ENCODE assay signal across 20 cellular contexts in genomic region chr4:166341992-166342391, GRCh38.
"Had no signal": no experiment of that assay in that cellular context is flagged by ENCODE, and none has a peak within 500 bp of the region (broad histone marks: within the 10 kb centered on the region; RNA-seq: fewer than 3 reads in every experiment).

No MANE protein-coding gene starts in this region.

- H3K4me1 ChIP-seq: foreskin keratinocyte, neural progenitor cell, pancreas had no signal

- H3K4me3 ChIP-seq: lung, neural progenitor cell, pancreas had no signal

- H3K4me1 Mint-ChIP-seq: endodermal cell, neural progenitor cell had no signal

- DNase-seq: effector CD4-positive, alpha-beta T cell; endodermal cell; erythroblast; foreskin keratinocyte; hippocampal formation; left colon; left ventricle myocardium superior; mesenchymal stem cell; midbrain; nucleus accumbens; pancreas; right cardiac atrium; small intestine; stimulated activated CD4-positive, alpha-beta T cell treated with anti-CD3 and anti-CD28 coated beads, Interleukin-12 subunit alpha, Interleukin-12 subunit beta, amount 100 ng/mL, for 4 hours; stimulated activated naive CD4-positive, alpha-beta T cell had no signal

- H2AFZ ChIP-seq: neural progenitor cell had no signal

- H3K27me3 ChIP-seq: foreskin keratinocyte, neural progenitor cell, pancreas had no signal

- H3K36me3 Mint-ChIP-seq: natural killer cell treated with Interleukin-12 subunit alpha and Interleukin-12 subunit beta and Interleukin-15 and Interleukin-18, amount 100 ng/mL, for 72 hours; neural progenitor cell; type B pancreatic cell had no signal

- H3K4me3 Mint-ChIP-seq: endodermal cell; natural killer cell treated with Interleukin-12 subunit alpha and Interleukin-12 subunit beta and Interleukin-15 and Interleukin-18, amount 100 ng/mL, for 72 hours; neural progenitor cell; type B pancreatic cell had no signal

- H3K27ac ChIP-seq: foreskin keratinocyte, neural progenitor cell, pancreas had no signal

- H3K27ac Mint-ChIP-seq: endodermal cell; natural killer cell treated with Interleukin-12 subunit alpha and Interleukin-12 subunit beta and Interleukin-15 and Interleukin-18, amount 100 ng/mL, for 72 hours; neural progenitor cell; progenitor cell of endocrine pancreas; type B pancreatic cell had no signal

- ATAC-seq: foreskin keratinocyte; left colon; left ventricle myocardium superior; natural killer cell treated with Interleukin-12 subunit alpha and Interleukin-12 subunit beta and Interleukin-15 and Interleukin-18, amount 100 ng/mL, for 72 hours; pancreas; right cardiac atrium had no signal

- H3K9me3 ChIP-seq: pancreas had no signal

- H3K36me3 ChIP-seq: neural progenitor cell, pancreas had no signal

- H3K9me3 Mint-ChIP-seq: endodermal cell, neural progenitor cell, type B pancreatic cell had no signal

- H3K27me3 Mint-ChIP-seq: natural killer cell treated with Interleukin-12 subunit alpha and Interleukin-12 subunit beta and Interleukin-15 and Interleukin-18, amount 100 ng/mL, for 72 hours; progenitor cell of endocrine pancreas; type B pancreatic cell had no signal
